22 cellular contexts compared by ENCODE assay signal in the genomic region with DNA sequence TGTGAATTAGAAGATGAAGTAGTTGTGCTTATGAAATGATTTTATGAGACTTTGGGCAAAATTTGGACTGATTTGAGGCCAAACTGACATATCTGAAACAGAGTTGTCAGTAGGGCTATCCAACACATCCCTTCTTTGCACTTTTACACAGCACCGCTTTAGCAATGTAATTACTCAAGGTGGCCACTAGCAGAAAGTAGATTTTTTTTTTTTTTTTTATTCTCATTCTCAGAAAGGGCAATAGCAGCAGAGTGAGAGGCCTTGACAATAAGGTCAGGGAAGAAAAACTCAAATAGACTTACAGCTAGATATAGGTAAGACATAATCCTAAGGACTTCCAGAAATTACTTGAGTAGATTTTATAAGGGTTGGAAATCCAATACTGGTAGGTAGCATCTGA.
"Had no signal": no experiment of that assay in that cellular context is flagged by ENCODE, and none has a peak within 500 bp of the region (broad histone marks: within the 10 kb centered on the region; RNA-seq: fewer than 3 reads in every experiment).

No MANE protein-coding gene starts in this region.

- ATAC-seq: activated CD8-positive, alpha-beta T cell treated with anti-CD3 and anti-CD28 coated beads, Interleukin-2, amount 10 ng/mL, durations not matched to agents 7 days and 5 days; effector memory CD8-positive, alpha-beta T cell; left lung; mucosa of descending colon; right lobe of liver had no signal

- H3K4me1 ChIP-seq: left lung, right lobe of liver, stomach, testis, upper lobe of left lung had no signal

- H3K27me3 ChIP-seq: left lung, ovary, right lobe of liver, stomach, testis, upper lobe of left lung had no signal

- DNase-seq: activated CD4-positive, alpha-beta T cell treated with anti-CD3 and anti-CD28 coated beads, Interleukin-2, amount 10 ng/mL, durations not matched to agents 7 days and 5 days; activated CD8-positive, alpha-beta T cell treated with anti-CD3 and anti-CD28 coated beads, Interleukin-2, amount 10 ng/mL, durations not matched to agents 7 days and 5 days; activated naive CD4-positive, alpha-beta T cell treated with Interleukin-2 at 50 U/mL for 16 hours; activated naive CD8-positive, alpha-beta T cell treated with anti-CD3 and anti-CD28 coated beads, Interleukin-2, amount 10 ng/mL, durations not matched to agents 7 days and 5 days; activated T-cell treated with anti-CD3 and anti-CD28 coated beads, Interleukin-2, amount 50 U/mL, for 24 hours; amygdala; effector memory CD8-positive, alpha-beta T cell; foreskin melanocyte; hypothalamus; left lung; mucosa of descending colon; naive B cell; ovary; right lobe of liver; small intestine; stimulated activated CD4-positive, alpha-beta T cell treated with anti-CD3 and anti-CD28 coated beads, Interleukin-15, amount 100 ng/mL, for 24 hours; stimulated activated CD4-positive, alpha-beta T cell treated with anti-CD3 and anti-CD28 coated beads, Interleukin-2, amount 100 ng/mL, for 48 hours; stomach; T1000; testis; upper lobe of left lung had no signal

- H3K9me3 ChIP-seq: left lung, mucosa of descending colon, ovary, right lobe of liver, stomach, testis, upper lobe of left lung had no signal

- H3K36me3 ChIP-seq: left lung, ovary, right lobe of liver, stomach, upper lobe of left lung had no signal

- H3K4me3 ChIP-seq: left lung, mucosa of descending colon, ovary, right lobe of liver, stomach, testis, upper lobe of left lung had no signal

- H3K27ac ChIP-seq: epithelial cell of prostate, left lung, ovary, right lobe of liver, stomach, testis, upper lobe of left lung had no signal
